ENCODE assay signal across 21 cellular contexts in genomic region chr3:48306290-48306689, GRCh38. TPM values are rescaled to one million over a fixed set of nuclear protein-coding genes. Genes with fewer than 3 reads are reported as not detected.
"Had no signal": no experiment of that assay in that cellular context is flagged by ENCODE, and none has a peak within 500 bp of the region (broad histone marks: within the 10 kb centered on the region; RNA-seq: fewer than 3 reads in every experiment).

No MANE protein-coding gene starts in this region.

- H3K27me3 ChIP-seq: right atrium auricular region, sigmoid colon had no signal

- DNase-seq: effector CD8-positive, alpha-beta T cell; foreskin melanocyte; heart right ventricle; hypothalamus; kidney glomerular epithelial cell; naive thymus-derived CD4-positive, alpha-beta T cell; sigmoid colon; stimulated activated CD4-positive, alpha-beta T cell treated with anti-CD3 and anti-CD28 coated beads, Interleukin-2, amount 100 ng/mL, for 24 hours; trophoblast cell had no signal

- H3K36me3 ChIP-seq: heart right ventricle, right atrium auricular region, sigmoid colon had no signal

- H3K27ac ChIP-seq: coronary artery, heart right ventricle, right atrium auricular region, sigmoid colon, skin epidermis had no signal

- H3K4me3 ChIP-seq: coronary artery, heart right ventricle, right atrium auricular region, sigmoid colon, skin epidermis had no signal

- H3K9me3 ChIP-seq: heart right ventricle, right atrium auricular region, sigmoid colon had no signal

- ATAC-seq: heart right ventricle; naive thymus-derived CD4-positive, alpha-beta T cell had no signal

- H3K4me3 Mint-ChIP-seq: naive thymus-derived CD4-positive, alpha-beta T cell had no signal

RNA-seq across cellular contexts. Expression of gene SPINK8, which starts 27.2 kb away (rescaled TPM):
- total RNA-seq: dermis microvascular lymphatic vessel endothelial cell; heart right ventricle; liver; lung microvascular endothelial cell; mesenteric fat pad; mononuclear cell; naive thymus-derived CD4-positive, alpha-beta T cell; osteocyte; posterior vena cava; right atrium auricular region; sigmoid colon; urinary bladder had no signal
- polyA plus RNA-seq: heart right ventricle; liver; naive thymus-derived CD4-positive, alpha-beta T cell; neural cell; sigmoid colon; urinary bladder had no signal
